Comparison of ENCODE assay signal across 9 cellular contexts in genomic region chr7:2719007-2719406, GRCh38. TPM values are rescaled to one million over a fixed set of nuclear protein-coding genes. Genes with fewer than 3 reads are reported as not detected.
DNase-seq lines count a peak whose midpoint lies in the region; ATAC-seq, FAIRE-seq and TF ChIP-seq lines count a peak whose summit lies in the region.
"Had no signal": no experiment of that assay in that cellular context is flagged by ENCODE, and none has a peak within 500 bp of the region (broad histone marks: within the 10 kb centered on the region; RNA-seq: fewer than 3 reads in every experiment).

No MANE protein-coding gene starts in this region.

- H3K27ac Mint-ChIP-seq in activated CD4-positive, alpha-beta memory T cell treated with anti-CD3 and anti-CD28 coated beads for 36 hours = no peak overlapping the region

- no peak overlapping the region for H2AFZ ChIP-seq in H1 (ENCODE audit: low read length)

- intact Hi-C loops in activated CD4-positive, alpha-beta memory T cell treated with anti-CD3 and anti-CD28 coated beads for 36 hours (cut with micrococcal nuclease) = loop anchor here (5.0 kb wide), 1 partner anchor 143 kb away; no protein-coding TSS in a partner anchor

- no peaks in the 10 kb centered on the region; the same call in 1 of the 2 replicates for H3K79me1 ChIP-seq in H1 (ENCODE audit: low read depth, low read length)

- H2BK12ac ChIP-seq in H1 (ENCODE audit: low read depth, low read length) = no peak overlapping the region

- WGBS in H1 (ENCODE audit: extremely low coverage in 1 of 2, insufficient coverage in 1 of 2, insufficient read length in 1 of 2, insufficient replicate concordance in 2 of 2, low coverage in 1 of 2, low lambda C conversion rate in 2 of 2, missing lambda C conversion rate in 1 of 2), 2 experiments = 67% methylated on average over 12 of the region's 16 CpGs; no CpG with 5 or more reads in 1 of the 2 experiments

- no peaks in the 10 kb centered on the region; a peak in 4 of 7 replicates for H3K4me1 ChIP-seq in H1 (replicated peaks in 1 of 4; ENCODE audit: control insufficient read depth in 3 of 4, insufficient read depth in 4 of 4, low read length in 3 of 4)

- no peak for ATAC-seq in HG03135 (IDR thresholded peaks at IDR 0.05; ENCODE audit: unreplicated experiment)
- ATAC-seq in GM21360 (IDR thresholded peaks at IDR 0.05; ENCODE audit: unreplicated experiment) = no peak

- H2BK20ac ChIP-seq in H1 (ENCODE audit: low read length) = no peak overlapping the region

- H4K8ac ChIP-seq in H1 (ENCODE audit: extremely low read depth, insufficient read depth, low read length) = no peak overlapping the region; the same call in 1 of the 2 replicates

- CTCF ChIA-PET in activated CD4-positive, alpha-beta memory T cell treated with anti-CD3 and anti-CD28 coated beads for 36 hours (lab: Charles Lee) = interaction anchor here (0.6 to 4.1 kb wide), 20 partner anchors 9 to 1178 kb away, joined by 3 to 50 read pairs (median 4); no protein-coding TSS in a partner anchor
- CTCF ChIA-PET in H1 (lab: Charles Lee; ENCODE audit: partially characterized antibody) = interaction anchor here (0.6 to 11.4 kb wide), 31 partner anchors 11 to 1217 kb away, joined by 3 to 125 read pairs (median 4); partner anchors contain the start of gene AMZ1

- H4K91ac ChIP-seq in H1 (replicated peaks; ENCODE audit: insufficient read length, low read length) = no peak overlapping the region

- no peaks in the 10 kb centered on the region for H3K23me2 ChIP-seq in H1 (ENCODE audit: low read depth, low read length)

- no peak overlapping the region for H3K9ac ChIP-seq in H1 (replicated peaks in 1 of 4; ENCODE audit: extremely low read depth in 1 of 4, low read depth in 3 of 4, low read length in 3 of 4)

- no peaks in the 10 kb centered on the region for H3K36me3 Mint-ChIP-seq in activated CD4-positive, alpha-beta memory T cell treated with anti-CD3 and anti-CD28 coated beads for 36 hours

- no peak overlapping the region for H4K5ac ChIP-seq in H1 (ENCODE audit: insufficient read length, low read depth, low read length)

- no peak overlapping the region for H2BK15ac ChIP-seq in H1 (ENCODE audit: low read length)

- DNase-seq in D721Med (ENCODE audit: insufficient read length, low spot score) (peak; percentile 68), LNCaP clone FGC (ENCODE audit: low read depth) (no peak), H1 (ENCODE audit: low read depth in 1 of 2, low spot score in 2 of 2) (peak; percentile 29 to 88), H4 (ENCODE audit: low spot score) (no peak)
- peak; percentile 82 for DNase-seq in activated CD4-positive, alpha-beta memory T cell treated with anti-CD3 and anti-CD28 coated beads for 36 hours
- DNase-seq in stimulated activated CD4-positive, alpha-beta T cell treated with anti-CD3 and anti-CD28 coated beads, Interleukin-12 subunit alpha, Interleukin-12 subunit beta, amount 100 ng/mL, for 48 hours (ENCODE audit: low read depth in 2 of 3, low spot score in 1 of 3) = peak; percentile 38 to 68 (median 51)
- DNase-seq: left cardiac atrium had no signal

- peaks cover 60% of the 10 kb centered on the region for H3K4me1 Mint-ChIP-seq in activated CD4-positive, alpha-beta memory T cell treated with anti-CD3 and anti-CD28 coated beads for 36 hours (ENCODE audit: low read depth)

- H3K36me3 ChIP-seq in H1 (ENCODE audit: control insufficient read depth in 2 of 4, insufficient read depth in 4 of 4, low read length in 3 of 4) = peaks cover 0 to 12% (median 10%) of the 10 kb centered on the region in 4 experiments; a peak in 5 of 8 replicates

- H3K9me3 Mint-ChIP-seq in activated CD4-positive, alpha-beta memory T cell treated with anti-CD3 and anti-CD28 coated beads for 36 hours = no peaks in the 10 kb centered on the region

- no peaks in the 10 kb centered on the region for H3K79me2 ChIP-seq in H1 (ENCODE audit: control insufficient read depth in 1 of 2, insufficient read depth in 2 of 2, low read length in 2 of 2)

- H3K27me3 Mint-ChIP-seq in activated CD4-positive, alpha-beta memory T cell treated with anti-CD3 and anti-CD28 coated beads for 36 hours = peaks cover 2% of the 10 kb centered on the region

- H3K14ac ChIP-seq in H1 (ENCODE audit: insufficient read length) = no peak overlapping the region

- H3K18ac ChIP-seq in H1 (ENCODE audit: extremely low read depth, low read length) = no peak overlapping the region

- H2BK5ac ChIP-seq in H1 (ENCODE audit: low read depth, low read length) = no peak overlapping the region

- no peak for TF ChIP-seq POLR2A in H1 (IDR thresholded peaks at IDR 0.05; ENCODE audit: control extremely low read depth in 1 of 2, low read depth in 2 of 2, low read length in 2 of 2)

- no peaks in the 10 kb centered on the region for H3K9me3 ChIP-seq in H1 (ENCODE audit: insufficient read depth in 2 of 2, low read depth in 1 of 2, low read length in 1 of 2)

- no peak overlapping the region for H2BK120ac ChIP-seq in H1 (replicated peaks; ENCODE audit: low read depth, low read length)

- H2AK5ac ChIP-seq in H1 (ENCODE audit: low read depth, low read length) = no peak overlapping the region

- FAIRE-seq in D721Med (lab: Jason Lieb, UNC) (no peak), H1 (lab: Jason Lieb, UNC) (no peak)

- no peak overlapping the region for H3K56ac ChIP-seq in H1 (replicated peaks; ENCODE audit: insufficient read length, low read depth, low read length)

- TF ChIP-seq RAD21 in H1 (IDR thresholded peaks at IDR 0.05 in 1 of 2, conservative IDR thresholded peaks at IDR 0.05 in 1 of 2; ENCODE audit: low read depth in 2 of 2, low read length in 2 of 2) = peak; percentile 33 to 45; a peak in 2 of 4 replicates

- H4K20me1 ChIP-seq in H1 (replicated peaks in 1 of 2; ENCODE audit: control insufficient read depth in 1 of 2, insufficient read depth in 2 of 2, low read length in 2 of 2) = peaks cover 2% of the 10 kb centered on the region in 2 experiments

- peak; percentile 57 for TF ChIP-seq CTCF in D721Med (IDR thresholded peaks at IDR 0.05; ENCODE audit: insufficient read depth, missing control alignments)
- peak; percentile 56 for TF ChIP-seq CTCF in LNCaP clone FGC (IDR thresholded peaks at IDR 0.05; ENCODE audit: control insufficient read depth, extremely low read depth, insufficient read depth)
- TF ChIP-seq CTCF in H1 (IDR thresholded peaks at IDR 0.05; ENCODE audit: control extremely low read depth in 1 of 3, insufficient read depth in 1 of 3, low read depth in 1 of 3, low read length in 3 of 3) = peak in 2 of 3 experiments; percentile 72 to 85; a peak in 3 of 4 replicates

- no peak overlapping the region for H3K4ac ChIP-seq in H1 (replicated peaks; ENCODE audit: insufficient read length, low read depth, low read length)

- no peak overlapping the region for H3K4me3 Mint-ChIP-seq in activated CD4-positive, alpha-beta memory T cell treated with anti-CD3 and anti-CD28 coated beads for 36 hours

- no peak for TF ChIP-seq EP300 in H1 (IDR thresholded peaks at IDR 0.05; ENCODE audit: borderline replicate concordance in 1 of 2, low read depth in 2 of 2, low read length in 2 of 2)

- no peak overlapping the region for H3K23ac ChIP-seq in H1 (ENCODE audit: insufficient read length)

- POLR2A ChIA-PET in activated CD4-positive, alpha-beta memory T cell treated with anti-CD3 and anti-CD28 coated beads for 36 hours (lab: Charles Lee) = interaction anchor here (0.7 to 2.3 kb wide), 4 partner anchors 9 to 238 kb away, joined by 3 to 8 read pairs (median 4); no protein-coding TSS in a partner anchor
- POLR2A ChIA-PET in H1 (lab: Charles Lee; ENCODE audit: partially characterized antibody) = interaction anchor here (0.5 to 2.1 kb wide), 4 partner anchors 9 to 252 kb away, joined by 3 to 6 read pairs (median 4); no protein-coding TSS in a partner anchor

- no peak overlapping the region for H3K4me2 ChIP-seq in H1 (ENCODE audit: insufficient read depth in 1 of 2, low read depth in 2 of 2, low read length in 2 of 2)

- H3K27me3 ChIP-seq in H1 (replicated peaks in 1 of 4; ENCODE audit: control insufficient read depth in 3 of 4, extremely low read depth in 1 of 4, insufficient read depth in 3 of 4, low read length in 3 of 4) = no peaks in the 10 kb centered on the region

- H3K4me3 ChIP-seq in LNCaP clone FGC (ENCODE audit: low read depth, low read length) (no peak overlapping the region), H1 (ENCODE audit: extremely low read depth in 1 of 4, insufficient read depth in 2 of 4, low read depth in 3 of 4, low read length in 4 of 4) (no peak overlapping the region)

- H3K27ac ChIP-seq in H1 (ENCODE audit: low read depth, low read length) = no peak overlapping the region

TF ChIP-seq in H1, 55 proteins besides CTCF, POLR2A, EP300 and RAD21:
- TF ChIP-seq YY1 (IDR thresholded peaks at IDR 0.05; ENCODE audit: low read depth, low read length) = peak; percentile 74
- TF ChIP-seq FOSL1 (IDR thresholded peaks at IDR 0.05; ENCODE audit: insufficient read depth, low read depth, low read length) = no peak
- 0 out of 2 replicates have a peak, but pooled peaks have one; percentile 14 for TF ChIP-seq CREB1 (IDR thresholded peaks at IDR 0.05)
- 0 out of 2 replicates have a peak, but pooled peaks have one; percentile 48 for TF ChIP-seq GABPA (IDR thresholded peaks at IDR 0.05; ENCODE audit: borderline replicate concordance, insufficient read depth, low read length)
- no peak for TF ChIP-seq SRF (IDR thresholded peaks at IDR 0.05; ENCODE audit: low read depth, low read length)

RNA-seq across cellular contexts. Expression of gene AMZ1, which starts 31.0 kb away (rescaled TPM):
- total RNA-seq in activated CD4-positive, alpha-beta memory T cell treated with anti-CD3 and anti-CD28 coated beads for 36 hours = under 1 TPM; 0.83 to 0.94 TPM
- 0.82 and 1.4 TPM in 2 replicates for total RNA-seq in H1 (2021; fragmentation: NEBNext Ultra II Directional; extraction: Animal tissue kit (Norgen Biotek cat#: 25700))
- polyA plus RNA-seq in H1 (2011; rRNA removed) = 0.59 and 1.1 TPM in 2 replicates
- polyA plus RNA-seq in H1 (2011; cell fraction: cytosol; rRNA removed) = 0.58 TPM
- polyA plus RNA-seq in H1 (2011; cell fraction: nucleus; rRNA removed) = 1.2 TPM
- 0.33 to 1.3 TPM (median 0.91 TPM) in 4 replicates for polyA plus RNA-seq in H1 (2012, experiment 1 of 2)
- polyA plus RNA-seq in H1 (2012, experiment 2 of 2) = 0.16 TPM
- 0.65 TPM for polyA plus RNA-seq in H1 (2013, experiment 1 of 2)
- polyA plus RNA-seq in H1 (2013, experiment 2 of 2) = 0.63 TPM
- 0.82 and 0.90 TPM in 2 replicates for polyA minus RNA-seq in H1 (2011; rRNA and poly(A)+ RNA removed)
- polyA minus RNA-seq in H1 (2011; cell fraction: cytosol; rRNA and poly(A)+ RNA removed) = 2.0 TPM
- 2.9 TPM for polyA minus RNA-seq in H1 (2011; cell fraction: nucleus; rRNA and poly(A)+ RNA removed)
- total RNA-seq in H4 (2014; rRNA removed; shearing (Covaris generic)) = not detected in 2 replicates

Comparison
In these comparisons a context has a peak if more than half of its experiments do, and no peak if none do; other contexts are left out.
1. DNase-seq: peak in D721Med (single experiment), activated CD4-positive, alpha-beta memory T cell treated with anti-CD3 and anti-CD28 coated beads for 36 hours (single experiment), H1 (2 of 2) and stimulated activated CD4-positive, alpha-beta T cell treated with anti-CD3 and anti-CD28 coated beads, Interleukin-12 subunit alpha, Interleukin-12 subunit beta, amount 100 ng/mL, for 48 hours (3 of 3); none in LNCaP clone FGC (single experiment) and H4 (single experiment).
2. Peak in every context shown above with its lines, with median percentiles within 50 percentile points of each other: CTCF ChIP-seq.